ENCODE assay signal across 24 cellular contexts in genomic region chr1:58919226-58919985, GRCh38.
DNase-seq lines count a peak whose midpoint lies in the region; ATAC-seq and TF ChIP-seq lines count a peak whose summit lies in the region.
"Had no signal": no experiment of that assay in that cellular context is flagged by ENCODE, and none has a peak within 500 bp of the region (broad histone marks: within the 10 kb centered on the region; RNA-seq: fewer than 3 reads in every experiment).

No MANE protein-coding gene starts in this region.

- no peaks in the 10 kb centered on the region for H3K4me1 Mint-ChIP-seq in GM23338

- no peaks in the 10 kb centered on the region for H3K9me2 ChIP-seq in GM23338 (ENCODE audit: insufficient read depth)
- H3K9me2 ChIP-seq: SK-N-SH had no signal

- CTCF ChIA-PET in RWPE1 (lab: Yijun Ruan, JAX), result no interaction called here

- H4K20me1 ChIP-seq in GM23338 (replicated peaks; ENCODE audit: insufficient read depth), result no peaks in the 10 kb centered on the region

- no peak overlapping the region for H3K4me2 ChIP-seq in GM23338
- H3K4me2 ChIP-seq: PC-9, SK-N-SH had no signal

- H3K79me2 ChIP-seq in GM23338 (replicated peaks; ENCODE audit: insufficient read depth), result no peaks in the 10 kb centered on the region

- ATAC-seq in GM23338 (no peak), GM18505 (IDR thresholded peaks at IDR 0.05; ENCODE audit: unreplicated experiment) (no peak), GM18867 (IDR thresholded peaks at IDR 0.05; ENCODE audit: unreplicated experiment) (no peak)

- H3K4me1 ChIP-seq in GM23338 (ENCODE audit: insufficient read depth), result no peaks in the 10 kb centered on the region
- peaks cover 22 to 38% of the 10 kb centered on the region in 2 experiments for H3K4me1 ChIP-seq in neutrophil (ENCODE audit: control insufficient read depth in 1 of 2, insufficient read depth in 1 of 2, low read depth in 1 of 2, low read length in 1 of 2)

- 0 out of 2 replicates have a peak overlapping the region, but pooled peaks have one; percentile 66 for H2AFZ ChIP-seq in GM23338
- H2AFZ ChIP-seq: PC-9 had no signal

- peaks cover 7% of the 10 kb centered on the region; the same call in 2 of the 3 replicates for H3K36me3 Mint-ChIP-seq in GM23338 (ENCODE audit: low read depth)

- in situ Hi-C loops in G401 (cut with HindIII; ENCODE audit: low sequenced_read_pairs), result no loop called here

- H3K27ac Mint-ChIP-seq in GM23338, result no peak overlapping the region

- intact Hi-C loops in dorsolateral prefrontal cortex (cut with DNase I), result no loop called here

- H3K27me3 Mint-ChIP-seq in GM23338 (ENCODE audit: insufficient read depth, low read depth, poor library complexity), result no peaks in the 10 kb centered on the region

- no peaks in the 10 kb centered on the region for H3K9me3 ChIP-seq in neutrophil

- TF ChIP-seq POLR2A in GM18505 (IDR thresholded peaks at IDR 0.05; ENCODE audit: borderline replicate concordance, extremely low read depth, insufficient read depth, insufficient read length), result no peak

- H3K9me3 Mint-ChIP-seq in GM23338, result peaks cover 14% of the 10 kb centered on the region

- H3K27ac ChIP-seq in GM23338 (ENCODE audit: low read depth) (no peak overlapping the region), RWPE1 (peak overlapping the region; percentile 7; the same call in 1 of the 2 replicates), dorsolateral prefrontal cortex (peak overlapping the region in 50 of 59 donors; percentile 16 to 82 (median 61)), neutrophil (peak overlapping the region; percentile 79)
- H3K27ac ChIP-seq: PC-9 had no signal

- no peaks in the 10 kb centered on the region for H3F3A ChIP-seq in GM23338 (replicated peaks; ENCODE audit: low read depth)

- no peak overlapping the region for H3K4me3 Mint-ChIP-seq in GM23338
- H3K4me3 Mint-ChIP-seq: CD8-positive, alpha-beta memory T cell had no signal

- H3K36me3 ChIP-seq in GM23338 (ENCODE audit: insufficient read depth) (peaks cover 9% of the 10 kb centered on the region; the same call in 1 of the 2 replicates), neutrophil (no peaks in the 10 kb centered on the region)

- POLR2A ChIA-PET in RWPE1 (lab: Yijun Ruan, JAX; ENCODE audit: low non-redundant PET), result no interaction called here

- DNase-seq in GM23338 (ENCODE audit: low spot score), result no peak
- DNase-seq in RWPE1 (ENCODE audit: low spot score), result no peak
- DNase-seq in dorsolateral prefrontal cortex, result no peak
- no peak for DNase-seq in iPS-NIHi11 (ENCODE audit: low spot score)
- no peak for DNase-seq in G401 (ENCODE audit: low spot score)
- DNase-seq: ACHN; C1 segment of cervical spinal cord; Calu3; CD8-positive, alpha-beta memory T cell; DMS153; EL; KG1; NCI-H1092; NCI-H1436; NCI-H2029; NCI-H2227 treated with DMSO at 0.1 percent for 48 hours; NCI-H510A; NCI-H748 treated with DMSO at 0.1 percent for 48 hours; PC-9; SIG-M5; SK-N-SH had no signal

- no peak for TF ChIP-seq CTCF in GM23338 (conservative IDR thresholded peaks at IDR 0.05; ENCODE audit: low read depth in 2 of 2)
- no peak for TF ChIP-seq CTCF in RWPE1 (conservative IDR thresholded peaks at IDR 0.05; ENCODE audit: low read depth)
- TF ChIP-seq CTCF in dorsolateral prefrontal cortex (IDR thresholded peaks at IDR 0.05 in 54 of 56, conservative IDR thresholded peaks at IDR 0.05 in 2 of 56; ENCODE audit: low read depth in 1 of 56, partially characterized antibody in 56 of 56), result no peak
- TF ChIP-seq CTCF in neutrophil (IDR thresholded peaks at IDR 0.05), result no peak

- H3K4me3 ChIP-seq in GM23338 (no peak overlapping the region), dorsolateral prefrontal cortex (no peak overlapping the region), neutrophil (ENCODE audit: low read depth in 1 of 2, low read length in 1 of 2) (peak overlapping the region in 1 of 2 experiments; percentile 22)
- H3K4me3 ChIP-seq: PC-9 had no signal

- H3K27me3 ChIP-seq in GM23338 (ENCODE audit: insufficient read depth) (no peaks in the 10 kb centered on the region), dorsolateral prefrontal cortex (no peaks in the 10 kb centered on the region), neutrophil (no peaks in the 10 kb centered on the region)

TF ChIP-seq in GM23338, 12 proteins besides CTCF, POLR2A, EP300 and RAD21 (continues in another document):
- TF ChIP-seq ZNF331 (CRISPR knock-in tag; IDR thresholded peaks at IDR 0.05; ENCODE audit: low read depth), result no peak
- no peak for TF ChIP-seq NANOG (IDR thresholded peaks at IDR 0.05; ENCODE audit: borderline replicate concordance)
- TF ChIP-seq POLR2AphosphoS5 (IDR thresholded peaks at IDR 0.05; ENCODE audit: low read depth), result no peak
- TF ChIP-seq JUNB (IDR thresholded peaks at IDR 0.05; ENCODE audit: unreplicated experiment), result no peak
- TF ChIP-seq STAT1 (IDR thresholded peaks at IDR 0.05; ENCODE audit: unreplicated experiment), result no peak
- TF ChIP-seq ZNF462 (CRISPR knock-in tag; IDR thresholded peaks at IDR 0.05), result no peak
- no peak for TF ChIP-seq EZH2 (IDR thresholded peaks at IDR 0.05; ENCODE audit: low read depth, unreplicated experiment)
